ENCODE assay signal across 18 cellular contexts in genomic region chr16:78895661-78896060, GRCh38.
A peak's percentile ranks its signal among the peaks of the same experiment; 100 is the strongest.
DNase-seq lines count a peak whose midpoint lies in the region; ATAC-seq and TF ChIP-seq lines count a peak whose summit lies in the region.
"Had no signal": no experiment of that assay in that cellular context is flagged by ENCODE, and none has a peak within 500 bp of the region (broad histone marks: within the 10 kb centered on the region; RNA-seq: fewer than 3 reads in every experiment).

No MANE protein-coding gene starts in this region.

- peak overlapping the region; percentile 59 to 91 for H3K27ac Mint-ChIP-seq in natural killer cell treated with Interleukin-12 subunit alpha and Interleukin-12 subunit beta and Interleukin-15 and Interleukin-18, amount 100 ng/mL, for 72 hours
- no peak overlapping the region for H3K27ac Mint-ChIP-seq in natural killer cell
- H3K27ac Mint-ChIP-seq in WTC11, result peak overlapping the region; percentile 63; the same call in 1 of the 2 replicates
- H3K27ac Mint-ChIP-seq in effector memory CD8-positive, alpha-beta T cell, result peak overlapping the region; percentile 72 to 88

- peak overlapping the region; percentile 55 for H3K4me3 Mint-ChIP-seq in natural killer cell treated with Interleukin-12 subunit alpha and Interleukin-12 subunit beta and Interleukin-15 and Interleukin-18, amount 100 ng/mL, for 72 hours
- no peak overlapping the region for H3K4me3 Mint-ChIP-seq in natural killer cell
- H3K4me3 Mint-ChIP-seq in WTC11, result no peak overlapping the region
- peak overlapping the region; percentile 5 to 56 for H3K4me3 Mint-ChIP-seq in effector memory CD8-positive, alpha-beta T cell

- no peaks in the 10 kb centered on the region for H3K4me1 ChIP-seq in foreskin keratinocyte
- H3K4me1 ChIP-seq: right lobe of liver, uterus had no signal

- CTCF ChIA-PET in WTC11 (lab: Charles Lee), result no interaction called here

- no peaks in the 10 kb centered on the region for H3K27me3 ChIP-seq in foreskin keratinocyte
- H3K27me3 ChIP-seq: hepatocyte, right lobe of liver, suprapubic skin, uterus had no signal

- no peak overlapping the region for H3K27ac ChIP-seq in foreskin keratinocyte
- H3K27ac ChIP-seq: hepatocyte, right lobe of liver, suprapubic skin, uterus had no signal

- intact Hi-C loops in natural killer cell (cut with micrococcal nuclease), result no loop called here

- peaks cover 4 to 29% of the 10 kb centered on the region in 2 donors for H3K4me1 Mint-ChIP-seq in natural killer cell treated with Interleukin-12 subunit alpha and Interleukin-12 subunit beta and Interleukin-15 and Interleukin-18, amount 100 ng/mL, for 72 hours (ENCODE audit: low read depth in 2 of 2)
- H3K4me1 Mint-ChIP-seq in natural killer cell (peaks cover 5% of the 10 kb centered on the region in 2 donors), WTC11 (peaks cover 37% of the 10 kb centered on the region)
- peaks cover 19 to 36% of the 10 kb centered on the region in 2 donors for H3K4me1 Mint-ChIP-seq in effector memory CD8-positive, alpha-beta T cell (ENCODE audit: low read depth in 2 of 2)

- peaks cover 0 to 2% of the 10 kb centered on the region in 2 donors for H3K27me3 Mint-ChIP-seq in natural killer cell treated with Interleukin-12 subunit alpha and Interleukin-12 subunit beta and Interleukin-15 and Interleukin-18, amount 100 ng/mL, for 72 hours
- no peaks in the 10 kb centered on the region for H3K27me3 Mint-ChIP-seq in natural killer cell (ENCODE audit: low read depth in 2 of 2)
- no peaks in the 10 kb centered on the region for H3K27me3 Mint-ChIP-seq in WTC11 (ENCODE audit: low read depth)
- H3K27me3 Mint-ChIP-seq in effector memory CD8-positive, alpha-beta T cell, result no peaks in the 10 kb centered on the region

- H3K9me3 Mint-ChIP-seq in natural killer cell treated with Interleukin-12 subunit alpha and Interleukin-12 subunit beta and Interleukin-15 and Interleukin-18, amount 100 ng/mL, for 72 hours, result no peaks in the 10 kb centered on the region
- H3K9me3 Mint-ChIP-seq in natural killer cell (no peaks in the 10 kb centered on the region), WTC11 (no peaks in the 10 kb centered on the region)
- H3K9me3 Mint-ChIP-seq in effector memory CD8-positive, alpha-beta T cell, result no peaks in the 10 kb centered on the region

- in situ Hi-C loops in GM13977 (cut with MboI; ENCODE audit: low pct_unique_long_range_greater_than_20kb, low sequenced_read_pairs, unreplicated experiment), result no loop called here

- POLR2A ChIA-PET in WTC11 (lab: Charles Lee), result no interaction called here

- ATAC-seq in natural killer cell treated with Interleukin-12 subunit alpha and Interleukin-12 subunit beta and Interleukin-15 and Interleukin-18, amount 100 ng/mL, for 72 hours, result peak in 1 of 2 donors; percentile 35
- no peak for ATAC-seq in natural killer cell
- no peak for ATAC-seq in WTC11
- no peak for ATAC-seq in effector memory CD8-positive, alpha-beta T cell (replicated peaks)
- ATAC-seq in GM19351 (IDR thresholded peaks at IDR 0.05; ENCODE audit: unreplicated experiment), result no peak
- no peak for ATAC-seq in foreskin keratinocyte
- ATAC-seq: left ventricle myocardium superior, PC-3, right lobe of liver had no signal

- TF ChIP-seq CTCF in natural killer cell (IDR thresholded peaks at IDR 0.05), result no peak
- TF ChIP-seq CTCF in WTC11 (IDR thresholded peaks at IDR 0.05), result no peak
- no peak for TF ChIP-seq CTCF in foreskin keratinocyte (conservative IDR thresholded peaks at IDR 0.05)
- TF ChIP-seq CTCF in GM13977 (IDR thresholded peaks at IDR 0.05; ENCODE audit: extremely low read depth, insufficient read depth, missing control alignments), result no peak

- H3K36me3 Mint-ChIP-seq in natural killer cell treated with Interleukin-12 subunit alpha and Interleukin-12 subunit beta and Interleukin-15 and Interleukin-18, amount 100 ng/mL, for 72 hours, result peaks cover 5% of the 10 kb centered on the region
- no peaks in the 10 kb centered on the region for H3K36me3 Mint-ChIP-seq in natural killer cell
- H3K36me3 Mint-ChIP-seq in WTC11, result no peaks in the 10 kb centered on the region
- peaks cover 3% of the 10 kb centered on the region for H3K36me3 Mint-ChIP-seq in effector memory CD8-positive, alpha-beta T cell (ENCODE audit: insufficient read depth)

- DNase-seq in natural killer cell treated with Interleukin-12 subunit alpha and Interleukin-12 subunit beta and Interleukin-15 and Interleukin-18, amount 100 ng/mL, for 72 hours (ENCODE audit: low spot score), result no peak
- DNase-seq in natural killer cell (no peak), WTC11 (ENCODE audit: low spot score) (no peak), foreskin keratinocyte (no peak), GM13977 (ENCODE audit: low spot score) (no peak)
- no peak for DNase-seq in effector memory CD8-positive, alpha-beta T cell
- DNase-seq: activated CD4-positive, alpha-beta T cell treated with anti-CD3 and anti-CD28 coated beads, Interleukin-2, amount 50 U/mL, for 4 hours; IMR-90; left ventricle myocardium superior; NCI-H2081; NCI-H345; PC-3; right lobe of liver; SHP77; uterus had no signal

TF ChIP-seq in WTC11, 78 proteins besides CTCF, POLR2A, EP300 and RAD21:
- TF ChIP-seq EMX1 (CRISPR knock-in tag; IDR thresholded peaks at IDR 0.05) (no peak), SMAD3 (CRISPR knock-in tag; IDR thresholded peaks at IDR 0.05; ENCODE audit: borderline replicate concordance) (no peak), SP1 (CRISPR knock-in tag; conservative IDR thresholded peaks at IDR 0.05) (no peak), ZNF671 (CRISPR knock-in tag; IDR thresholded peaks at IDR 0.05) (no peak), ZSCAN18 (CRISPR knock-in tag; IDR thresholded peaks at IDR 0.05) (no peak), ELF4 (CRISPR knock-in tag; IDR thresholded peaks at IDR 0.05; ENCODE audit: low read depth) (no peak)
TF ChIP-seq in WTC11: peak in this region for 0.

Comparison
In these comparisons a context has a peak if more than half of its experiments do, and no peak if none do; other contexts are left out.
1. H3K27ac Mint-ChIP-seq: peak in natural killer cell treated with Interleukin-12 subunit alpha and Interleukin-12 subunit beta and Interleukin-15 and Interleukin-18, amount 100 ng/mL, for 72 hours (2 of 2), WTC11 (single experiment) and effector memory CD8-positive, alpha-beta T cell (2 of 2); none in natural killer cell (0 of 2).
2. H3K4me3 Mint-ChIP-seq: peak in natural killer cell treated with Interleukin-12 subunit alpha and Interleukin-12 subunit beta and Interleukin-15 and Interleukin-18, amount 100 ng/mL, for 72 hours (single experiment) and effector memory CD8-positive, alpha-beta T cell (2 of 2); none in natural killer cell (single experiment) and WTC11 (single experiment).